ENCODE assay signal across 14 cellular contexts in the genomic region with DNA sequence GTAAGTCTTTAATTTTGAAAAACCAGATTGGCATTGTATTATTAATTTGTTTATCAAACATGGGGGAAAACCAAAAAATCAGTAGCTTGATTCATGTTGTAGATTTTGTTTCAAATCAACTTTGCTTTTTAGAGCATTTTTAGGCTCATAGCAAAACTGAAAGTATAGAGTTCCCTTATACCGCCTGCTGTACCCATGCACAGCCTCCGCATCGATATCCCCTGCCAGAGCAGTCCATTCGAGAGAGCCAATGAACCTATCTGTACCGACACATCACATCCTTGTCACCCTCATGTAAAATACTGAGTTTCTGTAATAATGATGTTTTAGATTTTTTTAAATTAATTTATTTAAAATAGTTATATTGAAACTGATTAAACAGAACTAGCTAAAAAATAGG.
A peak's percentile ranks its signal among the peaks of the same experiment; 100 is the strongest.
DNase-seq lines count a peak whose midpoint lies in the region; ATAC-seq lines count a peak whose summit lies in the region.
"Had no signal": no experiment of that assay in that cellular context is flagged by ENCODE, and none has a peak within 500 bp of the region (broad histone marks: within the 10 kb centered on the region; RNA-seq: fewer than 3 reads in every experiment).

No MANE protein-coding gene starts in this region.

- H3K4me2 ChIP-seq in BLaER1 treated with 17β-estradiol and CSF1 and Interleukin-3, amounts not matched to agents 10 nM and 100 nM, result peak overlapping the region in 6 of 11 experiments; percentile 24 to 85 (median 76); a peak in 11 of 22 replicates

- ATAC-seq in GM19351 (IDR thresholded peaks at IDR 0.05; ENCODE audit: unreplicated experiment) (peak; percentile 86), HG03025 (IDR thresholded peaks at IDR 0.05; ENCODE audit: low FRiP score, unreplicated experiment) (peak; percentile 59), GM21737 (IDR thresholded peaks at IDR 0.05; ENCODE audit: unreplicated experiment) (no peak), GM19324 (IDR thresholded peaks at IDR 0.05; ENCODE audit: low FRiP score, unreplicated experiment) (no peak)
- no peak for ATAC-seq in stimulated activated naive CD8-positive, alpha-beta T cell treated with anti-CD3 and anti-CD28 coated beads, Interleukin-15, amount 100 ng/mL, for 72 hours

- H3K9ac ChIP-seq in BLaER1 treated with 17β-estradiol and CSF1 and Interleukin-3, amounts not matched to agents 10 nM and 100 nM, result peak overlapping the region in 5 of 11 experiments; percentile 20 to 72 (median 50); a peak in 4 of 22 replicates

- H4K20me1 ChIP-seq in BLaER1 treated with 17β-estradiol and CSF1 and Interleukin-3, amounts not matched to agents 10 nM and 100 nM, result peaks cover 0 to 6% (median 0%) of the 10 kb centered on the region in 11 experiments; a peak in 2 of 22 replicates

- H3K27ac Mint-ChIP-seq in stimulated activated naive CD8-positive, alpha-beta T cell treated with anti-CD3 and anti-CD28 coated beads, Interleukin-15, amount 100 ng/mL, for 72 hours, result no peak overlapping the region

- H3K27me3 Mint-ChIP-seq in stimulated activated naive CD8-positive, alpha-beta T cell treated with anti-CD3 and anti-CD28 coated beads, Interleukin-15, amount 100 ng/mL, for 72 hours, result no peaks in the 10 kb centered on the region
- H3K27me3 Mint-ChIP-seq: brain had no signal

- H3K9me3 Mint-ChIP-seq in stimulated activated naive CD8-positive, alpha-beta T cell treated with anti-CD3 and anti-CD28 coated beads, Interleukin-15, amount 100 ng/mL, for 72 hours, result no peaks in the 10 kb centered on the region
- H3K9me3 Mint-ChIP-seq: brain had no signal

- no peak overlapping the region for H3K4me3 Mint-ChIP-seq in stimulated activated naive CD8-positive, alpha-beta T cell treated with anti-CD3 and anti-CD28 coated beads, Interleukin-15, amount 100 ng/mL, for 72 hours
- H3K4me3 Mint-ChIP-seq: brain had no signal

- H3K27me3 ChIP-seq in BLaER1 treated with 17β-estradiol and CSF1 and Interleukin-3, amounts not matched to agents 10 nM and 100 nM, result no peaks in the 10 kb centered on the region
- H3K27me3 ChIP-seq: esophagus squamous epithelium had no signal

- peak overlapping the region in 8 of 11 experiments; percentile 1 to 86 (median 76); a peak in 12 of 22 replicates for H3K27ac ChIP-seq in BLaER1 treated with 17β-estradiol and CSF1 and Interleukin-3, amounts not matched to agents 10 nM and 100 nM
- H3K27ac ChIP-seq: esophagus squamous epithelium had no signal

- peaks cover 0 to 70% (median 41%) of the 10 kb centered on the region in 10 experiments; a peak in 16 of 20 replicates for H3K4me1 ChIP-seq in BLaER1 treated with 17β-estradiol and CSF1 and Interleukin-3, amounts not matched to agents 10 nM and 100 nM
- H3K4me1 ChIP-seq: esophagus squamous epithelium had no signal

- peak; percentile 54 for DNase-seq in NOMO-1 treated with DMSO at 0.1 percent for 48 hours (lab: John Stamatoyannopoulos, UW; ENCODE audit: unreplicated experiment)
- no peak for DNase-seq in NCI-H226
- DNase-seq in stimulated activated naive CD8-positive, alpha-beta T cell treated with anti-CD3 and anti-CD28 coated beads, Interleukin-15, amount 100 ng/mL, for 72 hours, result no peak
- DNase-seq: esophagus squamous epithelium, GF-D8, HCEC 1CT, NCI-H524, small intestine had no signal

- peaks cover 11% of the 10 kb centered on the region for H3K4me1 Mint-ChIP-seq in stimulated activated naive CD8-positive, alpha-beta T cell treated with anti-CD3 and anti-CD28 coated beads, Interleukin-15, amount 100 ng/mL, for 72 hours

- H3K4me3 ChIP-seq in BLaER1 treated with 17β-estradiol and CSF1 and Interleukin-3, amounts not matched to agents 10 nM and 100 nM, result no peak overlapping the region
- H3K4me3 ChIP-seq: esophagus squamous epithelium had no signal

- peaks cover 72 to 100% (median 98%) of the 10 kb centered on the region in 11 experiments for H3K36me3 ChIP-seq in BLaER1 treated with 17β-estradiol and CSF1 and Interleukin-3, amounts not matched to agents 10 nM and 100 nM

- H3K9me3 ChIP-seq in BLaER1 treated with 17β-estradiol and CSF1 and Interleukin-3, amounts not matched to agents 10 nM and 100 nM (replicated peaks in 1 of 11), result no peaks in the 10 kb centered on the region
- H3K9me3 ChIP-seq: esophagus squamous epithelium had no signal

Comparison
In these comparisons a context has a peak if more than half of its experiments do, and no peak if none do; other contexts are left out.
1. ATAC-seq: peak in GM19351 (single experiment) and HG03025 (single experiment); none in GM21737 (single experiment), GM19324 (single experiment) and stimulated activated naive CD8-positive, alpha-beta T cell treated with anti-CD3 and anti-CD28 coated beads, Interleukin-15, amount 100 ng/mL, for 72 hours (single experiment).